Comparison of ENCODE assay signal across 24 cellular contexts in the genomic region with DNA sequence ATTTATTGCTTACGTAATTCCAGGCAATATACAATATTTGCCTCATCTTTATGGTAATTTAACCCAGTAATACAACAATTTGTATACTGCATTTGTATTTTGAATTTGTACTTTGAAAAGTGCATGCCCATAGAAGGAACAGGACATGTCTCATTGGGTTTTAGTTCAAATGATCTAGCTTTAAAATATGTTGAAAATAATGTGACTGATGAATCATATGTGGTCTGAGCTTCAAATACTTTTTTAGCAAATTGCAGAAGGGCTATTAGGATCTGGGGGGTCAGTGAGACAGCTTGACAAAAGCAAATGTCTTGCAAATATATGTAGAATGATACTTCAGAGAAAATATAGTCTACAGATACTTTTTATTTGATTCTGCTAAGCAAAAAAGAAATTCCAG.
"Had no signal": no experiment of that assay in that cellular context is flagged by ENCODE, and none has a peak within 500 bp of the region (broad histone marks: within the 10 kb centered on the region; RNA-seq: fewer than 3 reads in every experiment).

No MANE protein-coding gene starts in this region.

- H3K27me3 ChIP-seq: colonic mucosa, esophagus muscularis mucosa, foreskin keratinocyte, ovary, right atrium auricular region, testis, uterus had no signal

- H3K4me3 ChIP-seq: colonic mucosa, esophagus muscularis mucosa, ovary, prostate gland, right atrium auricular region, skin epidermis, testis, uterus had no signal

- H3K27ac ChIP-seq: colonic mucosa, esophagus muscularis mucosa, foreskin keratinocyte, ovary, prostate gland, right atrium auricular region, testis, uterus had no signal

- DNase-seq: activated CD4-positive, alpha-beta T cell treated with anti-CD3 and anti-CD28 coated beads for 4 hours; activated CD4-positive, alpha-beta T cell treated with anti-CD3 and anti-CD28 coated beads, Interleukin-2, amount 50 U/mL, for 48 hours; activated CD4-positive, CD25-positive, alpha-beta regulatory T cell; activated CD8-positive, alpha-beta memory T cell treated with anti-CD3 and anti-CD28 coated beads, Interleukin-2, amount 50 U/mL, for 48 hours; activated effector memory CD4-positive, alpha-beta T cell treated with anti-CD3 and anti-CD28 coated beads, Interleukin-2, amount 50 U/mL, for 16 hours; activated naive CD4-positive, alpha-beta T cell treated with anti-CD3 and anti-CD28 coated beads, Interleukin-2, amount 10 ng/mL, durations not matched to agents 7 days and 5 days; activated T-cell treated with anti-CD3 and anti-CD28 coated beads, Interleukin-2, amount 50 U/mL, for 48 hours; anterior cingulate cortex; colonic mucosa; hippocampal formation; left cardiac atrium; ovary; stimulated activated CD4-positive, alpha-beta T cell treated with anti-CD3 and anti-CD28 coated beads, Interleukin-1b, Interleukin-23, amount 100 ng/mL, for 48 hours; T1000; testis; trophoblast cell; uterus had no signal

- ATAC-seq: foreskin keratinocyte; left cardiac atrium; natural killer cell treated with Interleukin-12 subunit alpha and Interleukin-12 subunit beta and Interleukin-15 and Interleukin-18, amount 100 ng/mL, for 72 hours; stimulated activated memory B cell treated with anti-CD40 and anti-IgM and Interleukin-4, amounts not matched to agents 10 μg/mL and 1 μg/mL and 100 μg/mL, for 72 hours had no signal

- H3K9me3 ChIP-seq: colonic mucosa, esophagus muscularis mucosa, ovary, prostate gland, right atrium auricular region, testis, uterus had no signal

- H3K4me1 ChIP-seq: colonic mucosa, esophagus muscularis mucosa, foreskin keratinocyte, prostate gland, right atrium auricular region, testis, uterus had no signal

- H3K36me3 ChIP-seq: colonic mucosa, esophagus muscularis mucosa, ovary, prostate gland, right atrium auricular region, uterus had no signal
